In the genomic region with DNA sequence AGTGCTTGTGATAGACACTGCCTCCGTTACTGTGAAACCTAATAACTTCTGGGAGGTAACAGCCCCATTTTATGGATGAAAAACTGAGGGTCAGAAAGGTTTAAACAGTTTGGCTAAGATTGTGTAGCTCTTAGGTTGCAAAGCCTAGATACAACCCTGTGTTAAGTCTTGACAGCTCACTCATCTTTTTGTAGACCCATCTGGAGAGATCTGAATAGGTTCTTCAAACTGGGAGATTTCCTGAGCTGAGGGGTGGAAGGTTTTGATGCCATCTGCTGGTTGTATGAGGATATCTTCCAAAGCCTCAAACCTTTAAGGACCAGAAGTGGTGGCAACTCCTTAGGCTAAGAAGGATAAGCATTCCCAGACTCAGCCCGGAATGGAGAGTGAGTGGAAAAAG, we compare ENCODE assay signal across 6 cellular contexts. TPM values are rescaled to one million over a fixed set of nuclear protein-coding genes. Genes with fewer than 3 reads are reported as not detected.
DNase-seq lines count a peak whose midpoint lies in the region; TF ChIP-seq lines count a peak whose summit lies in the region.

No MANE protein-coding gene starts in this region.

- no peak overlapping the region for H3K27ac ChIP-seq in suprapubic skin

- 55% methylated on average over 2 of the region's 2 CpGs for WGBS in suprapubic skin

- no peak for TF ChIP-seq EP300 in suprapubic skin (IDR thresholded peaks at IDR 0.05)

- TF ChIP-seq POLR2A in suprapubic skin (IDR thresholded peaks at IDR 0.05): no peak

- peak; percentile 23 to 48 for TF ChIP-seq CTCF in suprapubic skin (IDR thresholded peaks at IDR 0.05)

- H3K9me3 ChIP-seq in suprapubic skin: no peaks in the 10 kb centered on the region

- no peaks in the 10 kb centered on the region for H3K27me3 ChIP-seq in suprapubic skin

- H3K4me3 ChIP-seq in suprapubic skin: no peak overlapping the region

- DNase-seq in NCI-H2029 treated with DMSO at 0.1 percent for 48 hours (lab: John Stamatoyannopoulos, UW) (peak; percentile 36), NCI-H2029 (lab: John Stamatoyannopoulos, UW) (no peak), NCI-H524 treated with DMSO at 0.1 percent for 48 hours (lab: John Stamatoyannopoulos, UW) (peak; percentile 23), epidermal melanocyte (ENCODE audit: insufficient read length, low spot score) (peak; percentile 76), suprapubic skin (ENCODE audit: low spot score in 2 of 2) (no peak)
- no peak for DNase-seq in stimulated activated CD8-positive, alpha-beta memory T cell treated with anti-CD3 and anti-CD28 coated beads, Interleukin-4, amount 100 ng/mL, for 48 hours

- no peaks in the 10 kb centered on the region for H3K36me3 ChIP-seq in suprapubic skin

- peaks cover 36% of the 10 kb centered on the region for H3K4me1 ChIP-seq in suprapubic skin

RNA-seq across cellular contexts. Expression of a gene that starts 8.3 kb away (rescaled TPM):
- total RNA-seq in suprapubic skin: 1 to 10 TPM; 1.2 to 3.6 (median 1.5) TPM

RNA-seq across cellular contexts. Expression of a gene that starts 16.1 kb away (rescaled TPM):
- 10 to 100 TPM in 3 of 4 donors, 1 to 10 TPM in 1; 8.5 to 24.4 (median 20.9) TPM for total RNA-seq in suprapubic skin

RNA-seq across cellular contexts. Expression of a gene that starts 26.5 kb away (rescaled TPM):
- total RNA-seq in suprapubic skin: 10 to 100 TPM; 61.7 to 93.9 (median 87.6) TPM

RNA-seq across cellular contexts. Expression of a gene that starts 43.9 kb away (rescaled TPM):
- 100 to 1,000 TPM in 2 of 4 donors, 10 to 100 TPM in 2; 93.3 to 173 (median 119) TPM for total RNA-seq in suprapubic skin

Comparison
In these comparisons a context has a peak if more than half of its experiments do, and no peak if none do; other contexts are left out.
1. DNase-seq: peak in NCI-H2029 treated with DMSO at 0.1 percent for 48 hours (single experiment), NCI-H524 treated with DMSO at 0.1 percent for 48 hours (single experiment) and epidermal melanocyte (single experiment); none in NCI-H2029 (single experiment), suprapubic skin (0 of 2) and stimulated activated CD8-positive, alpha-beta memory T cell treated with anti-CD3 and anti-CD28 coated beads, Interleukin-4, amount 100 ng/mL, for 48 hours (single experiment).